ENCODE assay signal across 9 cellular contexts in the genomic region with DNA sequence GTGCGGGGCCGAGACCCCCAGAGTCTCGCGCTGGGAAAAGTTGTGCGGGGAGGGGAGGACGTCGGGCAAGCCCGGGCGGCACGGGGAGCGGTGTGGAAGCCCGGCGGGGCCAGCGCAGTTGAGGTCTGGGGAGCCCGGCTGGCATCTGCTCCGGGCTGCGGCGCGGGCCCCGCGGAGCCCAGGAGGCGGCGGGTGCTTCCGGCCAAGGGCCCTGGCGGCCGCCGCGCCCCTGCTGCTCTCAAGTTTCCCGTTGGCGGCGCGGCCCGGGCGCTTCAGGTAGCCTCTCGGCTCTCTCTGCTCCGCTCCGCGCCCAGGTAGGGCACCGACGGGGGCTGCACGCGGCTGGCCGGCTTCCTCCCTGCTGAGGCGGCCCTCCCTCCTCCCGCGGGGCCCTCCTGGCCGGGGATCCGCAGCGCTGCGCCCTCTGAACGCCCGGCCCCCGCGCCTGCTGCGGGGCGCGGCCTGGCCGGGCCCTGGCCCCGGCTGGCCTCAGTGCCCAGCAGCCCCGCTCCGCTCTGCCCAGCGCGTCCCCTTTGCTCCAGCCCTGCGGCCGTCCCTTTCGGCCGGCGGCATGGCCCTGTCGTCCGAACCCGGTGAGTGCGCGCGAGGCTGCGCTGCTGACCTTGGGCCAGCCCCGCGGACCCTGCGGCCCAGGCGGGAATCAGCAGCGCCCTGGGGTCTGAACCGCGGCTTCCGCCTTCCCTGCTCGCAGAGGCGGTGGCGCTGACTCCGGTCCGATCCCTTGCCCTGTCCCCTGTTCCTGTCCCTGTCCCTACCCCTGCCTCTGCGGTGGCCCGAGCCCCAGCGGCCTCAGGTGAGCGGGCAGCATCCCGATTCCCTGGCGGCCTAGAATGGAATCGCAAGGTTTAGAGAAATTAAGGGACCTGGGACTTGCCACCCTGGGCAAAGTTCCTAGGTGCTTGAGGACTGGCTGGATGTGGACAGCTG. TPM values are rescaled to one million over a fixed set of nuclear protein-coding genes. Genes with fewer than 3 reads are reported as not detected.
DNase-seq lines count a peak whose midpoint lies in the region; TF ChIP-seq lines count a peak whose summit lies in the region.
"Had no signal": no experiment of that assay in that cellular context is flagged by ENCODE, and none has a peak within 500 bp of the region (broad histone marks: within the 10 kb centered on the region; RNA-seq: fewer than 3 reads in every experiment).

No MANE protein-coding gene starts in this region.

- TF ChIP-seq EP300 in stomach (IDR thresholded peaks at IDR 0.05) = no peak

- H3K36me3 ChIP-seq in Karpas-422 (ENCODE audit: insufficient read depth, low read length) (no peaks in the 10 kb centered on the region), mesendoderm (ENCODE audit: control insufficient read depth, insufficient read depth, low read length) (no peaks in the 10 kb centered on the region), stomach (no peaks in the 10 kb centered on the region)
- H3K36me3 ChIP-seq in effector memory CD4-positive, alpha-beta T cell (ENCODE audit: control insufficient read depth, insufficient read depth, low read length) = no peaks in the 10 kb centered on the region

- H3K4me2 ChIP-seq in Karpas-422 (ENCODE audit: low read depth, low read length, poor library complexity, severe bottlenecking) = peak overlapping the region; percentile 44
- peak overlapping the region; percentile 72 for H3K4me2 ChIP-seq in mesendoderm (ENCODE audit: low read length)

- no peak for TF ChIP-seq POLR2A in stomach (IDR thresholded peaks at IDR 0.05)

- H2AFZ ChIP-seq in Karpas-422 (ENCODE audit: low read length) = no peak overlapping the region

- H3K79me1 ChIP-seq in mesendoderm (ENCODE audit: low read length) = no peaks in the 10 kb centered on the region

- no peak overlapping the region for H2BK15ac ChIP-seq in mesendoderm (replicated peaks; ENCODE audit: low read depth)

- peak; percentile 72 for DNase-seq in GM03348 (ENCODE audit: low spot score)
- no peak for DNase-seq in Karpas-422
- peak; percentile 57 for DNase-seq in activated CD4-positive, alpha-beta memory T cell treated with anti-CD3 and anti-CD28 coated beads, Interleukin-2, amount 10 ng/mL, durations not matched to agents 7 days and 5 days
- DNase-seq in effector memory CD4-positive, alpha-beta T cell = peak in 2 of 3 donors; percentile 23 to 26
- peak; percentile 90 for DNase-seq in mesendoderm
- DNase-seq in stomach = peak; percentile 74
- no peak for DNase-seq in H4 (ENCODE audit: low spot score)
- no peak for DNase-seq in foreskin melanocyte

- peaks cover 57% of the 10 kb centered on the region for H3K4me1 Mint-ChIP-seq in activated CD4-positive, alpha-beta memory T cell treated with anti-CD3 and anti-CD28 coated beads, Interleukin-2, amount 10 ng/mL, durations not matched to agents 7 days and 5 days

- H3K27me3 ChIP-seq in Karpas-422 (ENCODE audit: low read length) (no peaks in the 10 kb centered on the region), mesendoderm (ENCODE audit: insufficient read depth, low read length, poor library complexity) (no peaks in the 10 kb centered on the region), stomach (peaks cover 0 to 8% (median 0%) of the 10 kb centered on the region in 3 donors)
- H3K27me3 ChIP-seq in effector memory CD4-positive, alpha-beta T cell (replicated peaks; ENCODE audit: control insufficient read depth, insufficient read depth, low read length, poor library complexity, severe bottlenecking) = no peaks in the 10 kb centered on the region

- H3K9me3 ChIP-seq in Karpas-422 (ENCODE audit: low read length) = no peaks in the 10 kb centered on the region
- H3K9me3 ChIP-seq in effector memory CD4-positive, alpha-beta T cell (ENCODE audit: control insufficient read depth, low read length) = no peaks in the 10 kb centered on the region
- H3K9me3 ChIP-seq in stomach = no peaks in the 10 kb centered on the region

- peak overlapping the region; percentile 62 for H3K27ac Mint-ChIP-seq in activated CD4-positive, alpha-beta memory T cell treated with anti-CD3 and anti-CD28 coated beads, Interleukin-2, amount 10 ng/mL, durations not matched to agents 7 days and 5 days

- peak overlapping the region; percentile 30 for H3K23ac ChIP-seq in mesendoderm (ENCODE audit: low read length)

- no peaks in the 10 kb centered on the region for H3K36me3 Mint-ChIP-seq in activated CD4-positive, alpha-beta memory T cell treated with anti-CD3 and anti-CD28 coated beads, Interleukin-2, amount 10 ng/mL, durations not matched to agents 7 days and 5 days (ENCODE audit: low read depth)

- intact Hi-C loops in stomach (cut with DNase I; ENCODE audit: low total_unique reads) = no loop called here

- H3K4ac ChIP-seq in mesendoderm (ENCODE audit: low read depth, low read length) = no peak overlapping the region

- H3K9me3 Mint-ChIP-seq in activated CD4-positive, alpha-beta memory T cell treated with anti-CD3 and anti-CD28 coated beads, Interleukin-2, amount 10 ng/mL, durations not matched to agents 7 days and 5 days = no peaks in the 10 kb centered on the region

- H3K9me2 ChIP-seq in Karpas-422 (replicated peaks; ENCODE audit: insufficient read depth, low read length) = no peaks in the 10 kb centered on the region

- TF ChIP-seq CTCF in stomach (IDR thresholded peaks at IDR 0.05) = peak in 5 of 7 experiments; percentile 51 to 66 (median 57)

- peak overlapping the region; percentile 89 for H4K8ac ChIP-seq in mesendoderm (ENCODE audit: low read depth, low read length)

- H2BK120ac ChIP-seq in mesendoderm (ENCODE audit: low read depth, low read length) = no peak overlapping the region

- H4K20me1 ChIP-seq in Karpas-422 (ENCODE audit: insufficient read depth, low read depth, low read length) = no peaks in the 10 kb centered on the region

- H3K9ac ChIP-seq in Karpas-422 (ENCODE audit: low read length) (no peak overlapping the region), mesendoderm (ENCODE audit: low read length) (peak overlapping the region; percentile 85)

- H4K5ac ChIP-seq in mesendoderm (ENCODE audit: low read length) = no peak overlapping the region

- no peak overlapping the region for H2AK5ac ChIP-seq in mesendoderm (ENCODE audit: low read length)

- peaks cover 18% of the 10 kb centered on the region for H3K27me3 Mint-ChIP-seq in activated CD4-positive, alpha-beta memory T cell treated with anti-CD3 and anti-CD28 coated beads, Interleukin-2, amount 10 ng/mL, durations not matched to agents 7 days and 5 days

- H3K27ac ChIP-seq in Karpas-422 (ENCODE audit: low read length) (no peak overlapping the region), mesendoderm (ENCODE audit: low read depth, low read length) (peak overlapping the region; percentile 34), stomach (peak overlapping the region; percentile 79 to 89 (median 85))
- peak overlapping the region; percentile 76 for H3K27ac ChIP-seq in effector memory CD4-positive, alpha-beta T cell (ENCODE audit: insufficient read depth, low read length, poor library complexity, severe bottlenecking)
- H3K27ac ChIP-seq: SK-N-MC had no signal

- H3K4me3 Mint-ChIP-seq in activated CD4-positive, alpha-beta memory T cell treated with anti-CD3 and anti-CD28 coated beads, Interleukin-2, amount 10 ng/mL, durations not matched to agents 7 days and 5 days = peak overlapping the region; percentile 79

- POLR2A ChIA-PET in activated CD4-positive, alpha-beta memory T cell treated with anti-CD3 and anti-CD28 coated beads, Interleukin-2, amount 10 ng/mL, durations not matched to agents 7 days and 5 days (lab: Charles Lee) = interaction anchor here (0.8 to 1.6 kb wide), 2 partner anchors 21 to 41 kb away, joined by 3 to 5 read pairs; no protein-coding TSS in a partner anchor

- WGBS in mesendoderm (ENCODE audit: extremely low coverage, insufficient coverage, low lambda C conversion rate) = no CpG with 5 or more reads among the region's 95 CpGs
- WGBS in stomach, 5 donors = 2 to 13% (median 5%) methylated on average over 37 to 95 of the region's 95 CpGs

- H3K4me3 ChIP-seq in Karpas-422 (ENCODE audit: low read length) = 0 out of 2 replicates have a peak overlapping the region, but pooled peaks have one; percentile 9
- H3K4me3 ChIP-seq in effector memory CD4-positive, alpha-beta T cell (ENCODE audit: insufficient read depth, low read depth, low read length, poor library complexity, severe bottlenecking) = peak overlapping the region; percentile 65
- peak overlapping the region; percentile 47 for H3K4me3 ChIP-seq in mesendoderm (ENCODE audit: low read length)
- peak overlapping the region; percentile 53 to 67 (median 62) for H3K4me3 ChIP-seq in stomach
- H3K4me3 ChIP-seq: SK-N-MC had no signal

- H3K79me2 ChIP-seq in Karpas-422 (ENCODE audit: low read length) = no peaks in the 10 kb centered on the region
- H3K79me2 ChIP-seq in mesendoderm (ENCODE audit: control insufficient read depth, insufficient read depth, low read length) = no peaks in the 10 kb centered on the region

- peak overlapping the region; percentile 88 for H3K56ac ChIP-seq in mesendoderm (ENCODE audit: low read length)

- H2BK5ac ChIP-seq in mesendoderm (ENCODE audit: low read length) = no peak overlapping the region

- CTCF ChIA-PET in activated CD4-positive, alpha-beta memory T cell treated with anti-CD3 and anti-CD28 coated beads, Interleukin-2, amount 10 ng/mL, durations not matched to agents 7 days and 5 days (lab: Charles Lee) = interaction anchor here (1.5 to 11.1 kb wide), 4 partner anchors 9 to 204 kb away, joined by 6 to 66 read pairs (median 15); a partner anchor contains a TSS

- H3K4me1 ChIP-seq in Karpas-422 (ENCODE audit: low read length) (peaks cover 25% of the 10 kb centered on the region), mesendoderm (ENCODE audit: control insufficient read depth, low read depth, low read length) (peaks cover 8% of the 10 kb centered on the region), stomach (peaks cover 14 to 43% (median 36%) of the 10 kb centered on the region in 4 donors)
- peaks cover 31% of the 10 kb centered on the region for H3K4me1 ChIP-seq in effector memory CD4-positive, alpha-beta T cell (ENCODE audit: control insufficient read depth, insufficient read depth, low read length, poor library complexity, severe bottlenecking)

- peak overlapping the region; percentile 85 for H3K18ac ChIP-seq in mesendoderm (ENCODE audit: low read length)

RNA-seq across cellular contexts. Expression of a gene that starts 4.3 kb away (rescaled TPM):
- total RNA-seq in Karpas-422 (2014; rRNA removed; shearing (Covaris generic); ENCODE audit: low replicate concordance) = 7.5 and 12.5 TPM in 2 replicates
- 10 to 100 TPM; 21.4 to 23.3 TPM for total RNA-seq in activated CD4-positive, alpha-beta memory T cell treated with anti-CD3 and anti-CD28 coated beads, Interleukin-2, amount 10 ng/mL, durations not matched to agents 7 days and 5 days
- polyA plus RNA-seq in mesendoderm (2013, experiment 1 of 2) = 2.4 TPM
- polyA plus RNA-seq in mesendoderm (2013, experiment 2 of 2) = 2.3 TPM
- total RNA-seq in stomach = 10 to 100 TPM in 3 of 5 donors, 1 to 10 TPM in 2; 7.7 to 20.4 (median 14.2) TPM
- 1 to 10 TPM; 4.1 to 6.6 (median 5.2) TPM for polyA plus RNA-seq in stomach
- total RNA-seq in H4 (2014; rRNA removed; shearing (Covaris generic)) = 1.6 and 1.9 TPM in 2 replicates

Comparison
In these comparisons a context has a peak if more than half of its experiments do, and no peak if none do; other contexts are left out.
1. DNase-seq: peak in GM03348 (single experiment), activated CD4-positive, alpha-beta memory T cell treated with anti-CD3 and anti-CD28 coated beads, Interleukin-2, amount 10 ng/mL, durations not matched to agents 7 days and 5 days (single experiment), effector memory CD4-positive, alpha-beta T cell (2 of 3), mesendoderm (single experiment) and stomach (single experiment); none in Karpas-422 (single experiment), H4 (single experiment) and foreskin melanocyte (single experiment).
2. H3K4me3 ChIP-seq: peak in every context shown above with its lines; median percentile 65 in effector memory CD4-positive, alpha-beta T cell; 62 in stomach; 47 in mesendoderm; 9 in Karpas-422.